In the genomic region with DNA sequence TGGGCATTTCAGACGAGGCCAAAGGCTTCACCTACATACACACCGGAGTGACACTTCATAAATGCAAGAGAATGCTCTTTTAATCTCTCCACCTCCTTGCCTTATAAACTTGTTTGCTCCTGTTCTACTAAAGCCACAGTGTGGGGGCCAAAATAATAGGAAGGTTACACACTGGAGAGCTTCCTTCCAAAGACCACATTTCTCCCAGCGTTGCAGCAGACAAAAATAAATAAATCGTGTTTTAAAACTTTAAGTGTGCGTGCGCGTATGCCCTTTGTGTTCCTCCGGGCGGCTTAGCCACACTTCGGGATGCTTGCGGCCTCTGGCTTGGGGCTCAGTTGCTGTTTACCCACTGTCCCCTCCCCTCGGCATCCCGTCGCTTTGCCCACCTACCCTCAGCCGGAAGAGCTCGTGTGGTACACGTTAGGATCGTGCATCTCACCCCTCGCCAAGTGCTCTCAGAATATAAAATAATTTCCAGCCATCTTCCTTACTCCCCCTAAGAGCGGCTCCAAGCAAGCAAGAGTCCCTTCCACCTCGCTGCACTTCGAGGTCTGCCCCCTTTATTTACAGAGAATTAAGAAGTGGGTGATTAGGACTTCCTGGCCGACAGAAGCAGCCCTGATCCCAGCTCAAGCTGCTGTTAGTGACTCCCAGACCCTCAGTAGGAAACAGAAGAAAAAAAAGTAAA, we compare ENCODE assay signal across 8 cellular contexts. TPM values are rescaled to one million over a fixed set of nuclear protein-coding genes. Genes with fewer than 3 reads are reported as not detected.
A peak's percentile ranks its signal among the peaks of the same experiment; 100 is the strongest.
DNase-seq lines count a peak whose midpoint lies in the region; ATAC-seq and TF ChIP-seq lines count a peak whose summit lies in the region.

No MANE protein-coding gene starts in this region.

- H3K27me3 ChIP-seq in Peyer's patch, result peaks cover 0 to 6% of the 10 kb centered on the region in 2 donors

- H3K27ac ChIP-seq in Peyer's patch, result peak overlapping the region in 3 of 4 donors; percentile 2 to 93 (median 11)

- TF ChIP-seq CTCF in Peyer's patch (IDR thresholded peaks at IDR 0.05) (no peak), progenitor cell of endocrine pancreas (IDR thresholded peaks at IDR 0.05; ENCODE audit: unreplicated experiment) (no peak)

- H3K4me1 ChIP-seq in Peyer's patch, result peaks cover 0 to 5% (median 0%) of the 10 kb centered on the region in 4 donors

- H3K9me3 Mint-ChIP-seq in progenitor cell of endocrine pancreas (ENCODE audit: low read depth), result no peaks in the 10 kb centered on the region

- H3K36me3 Mint-ChIP-seq in progenitor cell of endocrine pancreas (ENCODE audit: insufficient read depth), result peaks cover 24% of the 10 kb centered on the region

- H3K4me3 Mint-ChIP-seq in progenitor cell of endocrine pancreas (ENCODE audit: low read depth), result peak overlapping the region; percentile 92

- no peaks in the 10 kb centered on the region for H3K9me3 ChIP-seq in Peyer's patch

- H3K4me3 ChIP-seq in Peyer's patch, result peak overlapping the region in 3 of 4 donors; percentile 30 to 79 (median 61)

- no peaks in the 10 kb centered on the region for H3K27me3 Mint-ChIP-seq in progenitor cell of endocrine pancreas

- no peak for TF ChIP-seq POLR2A in Peyer's patch (IDR thresholded peaks at IDR 0.05)

- ATAC-seq in HG03432 (IDR thresholded peaks at IDR 0.05; ENCODE audit: unreplicated experiment), result no peak

- DNase-seq in EH (ENCODE audit: low read depth) (peak; percentile 52), Peyer's patch (no peak), fibroblast of gingiva (ENCODE audit: low read depth) (peak; percentile 24), progenitor cell of endocrine pancreas (ENCODE audit: low spot score, unreplicated experiment) (no peak), NCI-H2029 treated with DMSO at 0.1 percent for 48 hours (lab: John Stamatoyannopoulos, UW) (no peak), NCI-H774 (lab: John Stamatoyannopoulos, UW) (no peak), foreskin melanocyte (no peak)

- peak overlapping the region; percentile 95 for H3K27ac Mint-ChIP-seq in progenitor cell of endocrine pancreas

- no peaks in the 10 kb centered on the region for H3K36me3 ChIP-seq in Peyer's patch

- H3K4me1 Mint-ChIP-seq in progenitor cell of endocrine pancreas (ENCODE audit: low read depth), result peaks cover 38% of the 10 kb centered on the region

RNA-seq across cellular contexts. Expression of gene MEIS2, which starts 3.3 kb away (rescaled TPM):
- 10 to 100 TPM in 3 of 4 donors, 1 to 10 TPM in 1; 7.5 to 40.4 (median 21.2) TPM for total RNA-seq in Peyer's patch
- 133 and 143 TPM in 2 replicates for total RNA-seq in progenitor cell of endocrine pancreas

Comparison
In these comparisons a context has a peak if more than half of its experiments do, and no peak if none do; other contexts are left out.
1. DNase-seq: peak in EH (single experiment) and fibroblast of gingiva (single experiment); none in Peyer's patch (0 of 3), progenitor cell of endocrine pancreas (single experiment), NCI-H2029 treated with DMSO at 0.1 percent for 48 hours (single experiment), NCI-H774 (single experiment) and foreskin melanocyte (single experiment).